Comparison of ENCODE assay signal across 18 cellular contexts in the genomic region with DNA sequence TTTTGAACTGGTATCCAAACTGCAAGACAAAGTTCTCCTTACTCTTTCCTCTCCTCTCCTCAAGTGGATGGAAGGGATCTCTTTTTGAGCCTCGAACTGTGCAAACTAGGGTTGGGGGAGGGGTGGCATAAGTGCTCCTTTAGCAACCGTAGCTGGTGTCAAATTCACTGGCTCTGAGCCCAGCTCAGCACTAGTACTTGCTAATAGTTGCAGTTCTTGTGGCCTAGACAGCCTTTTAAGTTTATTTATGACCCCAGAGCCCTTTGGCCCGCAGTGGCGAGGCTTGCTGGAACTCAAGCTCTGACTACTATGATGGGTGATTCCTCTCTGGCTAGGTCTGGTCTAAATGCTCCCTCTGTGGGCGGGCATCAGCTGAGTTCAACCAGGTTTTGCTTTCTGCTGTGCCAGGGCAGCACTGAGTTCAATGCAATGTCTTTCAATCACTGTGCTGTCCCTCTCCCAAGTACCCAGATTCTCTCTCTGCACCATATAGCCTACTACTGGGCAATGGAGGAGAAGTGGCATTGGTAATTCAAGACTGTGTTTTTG.
DNase-seq lines count a peak whose midpoint lies in the region; ATAC-seq, FAIRE-seq and TF ChIP-seq lines count a peak whose summit lies in the region.
"Had no signal": no experiment of that assay in that cellular context is flagged by ENCODE, and none has a peak within 500 bp of the region (broad histone marks: within the 10 kb centered on the region; RNA-seq: fewer than 3 reads in every experiment).

No MANE protein-coding gene starts in this region.

- DNase-seq in right cardiac atrium (peak in 2 of 3 donors; percentile 22 to 36), left ventricle myocardium superior (no peak), RWPE2 (ENCODE audit: low spot score) (no peak), fibroblast of villous mesenchyme (ENCODE audit: low read depth) (peak; percentile 59), SIG-M5 (lab: John Stamatoyannopoulos, UW) (no peak), urothelium cell line (ENCODE audit: low spot score) (no peak), GM19240 (ENCODE audit: insufficient read length, low spot score) (no peak), right lobe of liver (no peak)
- DNase-seq: activated CD4-positive, alpha-beta T cell treated with anti-CD3 and anti-CD28 coated beads, Interleukin-2, amount 10 ng/mL, durations not matched to agents 24 days and 14 days; activated T-cell treated with anti-CD3 and anti-CD28 coated beads, Interleukin-2, amount 50 U/mL, for 72 hours; amniotic stem cell; dermis blood vessel endothelial cell; immature natural killer cell; KBM-7; NCI-H2171 treated with DMSO at 0.1 percent for 48 hours; stimulated activated CD8-positive, alpha-beta memory T cell treated with anti-CD3 and anti-CD28 coated beads, Interleukin-4, amount 100 ng/mL, for 48 hours had no signal

- no peak for FAIRE-seq in urothelium cell line (lab: Jason Lieb, UNC)
- FAIRE-seq: GM19239 had no signal

- ATAC-seq in right cardiac atrium (no peak), left ventricle myocardium superior (no peak), RWPE2 (ENCODE audit: low read depth) (peak; percentile 46), right lobe of liver (no peak)
- ATAC-seq: activated T-cell treated with anti-CD3 and anti-CD28 coated beads, Interleukin-2, amount 50 U/mL, for 72 hours had no signal

- TF ChIP-seq POLR2A in right lobe of liver (IDR thresholded peaks at IDR 0.05): no peak

- H3K27me3 ChIP-seq in right cardiac atrium (ENCODE audit: control insufficient read depth, insufficient read depth) (no peaks in the 10 kb centered on the region), RWPE2 (ENCODE audit: insufficient read depth, poor library complexity, severe bottlenecking) (no peaks in the 10 kb centered on the region), right lobe of liver (no peaks in the 10 kb centered on the region)
- H3K27me3 ChIP-seq: upper lobe of left lung had no signal

- H3K27ac ChIP-seq in right cardiac atrium (ENCODE audit: low read length): no peak overlapping the region
- no peak overlapping the region for H3K27ac ChIP-seq in RWPE2 (ENCODE audit: poor library complexity, severe bottlenecking)
- no peak overlapping the region for H3K27ac ChIP-seq in right lobe of liver
- H3K27ac ChIP-seq: upper lobe of left lung had no signal

- H3K4me3 ChIP-seq in right cardiac atrium (ENCODE audit: low read length) (no peak overlapping the region), RWPE2 (ENCODE audit: severe bottlenecking) (no peak overlapping the region), fibroblast of villous mesenchyme (ENCODE audit: low read depth, low read length) (no peak overlapping the region), right lobe of liver (no peak overlapping the region)
- H3K4me3 ChIP-seq: upper lobe of left lung had no signal

- H3K4me1 ChIP-seq in right cardiac atrium (ENCODE audit: control insufficient read depth, insufficient read depth, low read length) (no peaks in the 10 kb centered on the region), RWPE2 (ENCODE audit: insufficient read depth, poor library complexity, severe bottlenecking) (no peaks in the 10 kb centered on the region), right lobe of liver (no peaks in the 10 kb centered on the region)
- H3K4me1 ChIP-seq: upper lobe of left lung had no signal

- WGBS in right cardiac atrium: 49% methylated on average over 5 of the region's 5 CpGs
- WGBS in right lobe of liver (ENCODE audit: insufficient coverage, low coverage, low lambda C conversion rate, missing lambda C conversion rate): 59% methylated on average over 4 of the region's 5 CpGs

- TF ChIP-seq CTCF in RWPE2 (IDR thresholded peaks at IDR 0.05; ENCODE audit: poor library complexity, severe bottlenecking) (no peak), fibroblast of villous mesenchyme (IDR thresholded peaks at IDR 0.05; ENCODE audit: insufficient read depth, low read depth, low read length) (no peak), right lobe of liver (IDR thresholded peaks at IDR 0.05) (no peak)

- H3K9me3 ChIP-seq in right cardiac atrium (ENCODE audit: control insufficient read depth, low read length) (no peaks in the 10 kb centered on the region), RWPE2 (ENCODE audit: severe bottlenecking) (no peaks in the 10 kb centered on the region), right lobe of liver (no peaks in the 10 kb centered on the region)
- H3K9me3 ChIP-seq: upper lobe of left lung had no signal

- intact Hi-C loops in right cardiac atrium (cut with DNase I): no loop called here
- intact Hi-C loops in left ventricle myocardium superior (cut with micrococcal nuclease): no loop called here
- intact Hi-C loops in right lobe of liver (cut with DNase I): no loop called here

- H3K36me3 ChIP-seq in RWPE2 (ENCODE audit: low read depth) (no peaks in the 10 kb centered on the region), right lobe of liver (no peaks in the 10 kb centered on the region)
- H3K36me3 ChIP-seq: upper lobe of left lung had no signal

Comparison
In these comparisons a context has a peak if more than half of its experiments do, and no peak if none do; other contexts are left out.
1. DNase-seq: peak in right cardiac atrium (2 of 3) and fibroblast of villous mesenchyme (single experiment); none in left ventricle myocardium superior (single experiment), RWPE2 (single experiment), SIG-M5 (single experiment), urothelium cell line (single experiment), GM19240 (single experiment) and right lobe of liver (0 of 3).